ENCODE assay signal across 13 cellular contexts in the genomic region with DNA sequence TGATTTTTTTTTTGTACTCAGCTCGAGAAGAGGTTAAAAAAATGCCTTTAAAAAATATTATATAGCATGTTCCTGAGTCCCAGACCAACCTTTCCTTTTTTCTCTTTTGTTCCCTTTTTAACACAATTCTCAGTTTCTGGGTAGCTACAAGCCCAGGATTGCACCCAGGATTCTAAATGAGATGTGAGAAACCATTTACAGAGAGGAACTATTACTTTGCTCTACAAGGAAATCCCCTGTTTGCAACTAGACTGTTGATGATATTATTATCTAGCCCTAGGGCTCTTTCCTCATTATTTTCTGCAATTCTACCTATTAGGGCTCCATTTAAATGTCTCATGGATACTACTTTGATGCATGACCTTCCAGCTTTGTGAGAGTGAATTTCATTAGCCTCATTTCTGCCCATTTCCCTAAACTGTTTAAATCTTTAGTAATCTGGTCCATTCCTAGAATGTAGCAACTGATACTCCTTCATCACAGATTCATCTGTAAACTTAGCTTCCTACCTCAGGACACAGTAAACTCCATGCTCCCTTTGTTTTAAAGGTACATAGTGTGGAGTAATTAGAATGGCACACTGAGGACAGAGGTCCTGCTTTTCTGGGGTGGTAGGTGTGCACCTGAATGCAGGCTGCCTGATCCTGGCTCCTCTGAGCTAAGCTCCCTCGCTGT. TPM values are rescaled to one million over a fixed set of nuclear protein-coding genes. Genes with fewer than 3 reads are reported as not detected.
DNase-seq lines count a peak whose midpoint lies in the region; ATAC-seq and TF ChIP-seq lines count a peak whose summit lies in the region.
"Had no signal": no experiment of that assay in that cellular context is flagged by ENCODE, and none has a peak within 500 bp of the region (broad histone marks: within the 10 kb centered on the region; RNA-seq: fewer than 3 reads in every experiment).

No MANE protein-coding gene starts in this region.

- no peaks in the 10 kb centered on the region for H3K79me2 ChIP-seq in MM.1S (ENCODE audit: low read length)

- H3K27ac Mint-ChIP-seq in CD4-positive, CD25-positive, alpha-beta regulatory T cell = peak overlapping the region in 2 of 3 donors; percentile 70 to 75
- no peak overlapping the region for H3K27ac Mint-ChIP-seq in central memory CD8-positive, alpha-beta T cell (ENCODE audit: low read depth)

- H3K4me1 Mint-ChIP-seq in CD4-positive, CD25-positive, alpha-beta regulatory T cell = peaks cover 13 to 34% (median 25%) of the 10 kb centered on the region in 4 donors
- peaks cover 17% of the 10 kb centered on the region for H3K4me1 Mint-ChIP-seq in central memory CD8-positive, alpha-beta T cell

- H3K27me3 ChIP-seq in CD4-positive, CD25-positive, alpha-beta regulatory T cell (ENCODE audit: control insufficient read depth, insufficient read depth, low read length) = no peaks in the 10 kb centered on the region
- H3K27me3 ChIP-seq in MM.1S (replicated peaks; ENCODE audit: insufficient read depth, low read length) (no peaks in the 10 kb centered on the region), gastrocnemius medialis (no peaks in the 10 kb centered on the region)
- H3K27me3 ChIP-seq: stomach had no signal

- no peak for TF ChIP-seq CTCF in MM.1S (IDR thresholded peaks at IDR 0.05; ENCODE audit: low read length)
- TF ChIP-seq CTCF in gastrocnemius medialis (IDR thresholded peaks at IDR 0.05 in 4 of 5, conservative IDR thresholded peaks at IDR 0.05 in 1 of 5) = no peak

- DNase-seq in CD4-positive, CD25-positive, alpha-beta regulatory T cell = no peak
- DNase-seq in MM.1S = no peak
- no peak for DNase-seq in central memory CD8-positive, alpha-beta T cell (ENCODE audit: low spot score in 2 of 2)
- DNase-seq in middle frontal gyrus (ENCODE audit: extremely low spot score, low spot score) = no peak
- DNase-seq in gastrocnemius medialis = no peak
- no peak for DNase-seq in retina
- no peak for DNase-seq in activated CD4-positive, CD25-positive, alpha-beta regulatory T cell treated with anti-CD3 and anti-CD28 coated beads, Interleukin-2, amount 50 U/mL, for 72 hours
- DNase-seq: foreskin fibroblast, immature natural killer cell, stomach, SW 1271 had no signal

- no peaks in the 10 kb centered on the region for H3K9me3 ChIP-seq in CD4-positive, CD25-positive, alpha-beta regulatory T cell (ENCODE audit: control insufficient read depth in 2 of 2, low read length in 2 of 2)
- no peaks in the 10 kb centered on the region for H3K9me3 ChIP-seq in MM.1S (replicated peaks; ENCODE audit: insufficient read depth, low read length)
- no peaks in the 10 kb centered on the region for H3K9me3 ChIP-seq in gastrocnemius medialis
- H3K9me3 ChIP-seq: stomach had no signal

- intact Hi-C loops in gastrocnemius medialis (cut with DNase I; ENCODE audit: low total_unique reads) = loop anchor here (10.0 kb wide), 1 partner anchor 397 kb away; a partner anchor contains a TSS

- peaks cover 55% of the 10 kb centered on the region for H3F3A ChIP-seq in MM.1S (ENCODE audit: insufficient read depth, low read length)

- H3K4me1 ChIP-seq in CD4-positive, CD25-positive, alpha-beta regulatory T cell (ENCODE audit: control insufficient read depth, insufficient read depth, low read length, poor library complexity, severe bottlenecking) = peaks cover 26% of the 10 kb centered on the region
- H3K4me1 ChIP-seq in MM.1S (ENCODE audit: low read length) (peaks cover 51% of the 10 kb centered on the region), gastrocnemius medialis (no peaks in the 10 kb centered on the region)
- H3K4me1 ChIP-seq: stomach had no signal

- peak overlapping the region; percentile 60 for H3K4me3 ChIP-seq in CD4-positive, CD25-positive, alpha-beta regulatory T cell (ENCODE audit: low read depth, low read length)
- peak overlapping the region; percentile 48 for H3K4me3 ChIP-seq in MM.1S (ENCODE audit: low read length)
- H3K4me3 ChIP-seq in gastrocnemius medialis = no peak overlapping the region
- H3K4me3 ChIP-seq: stomach had no signal

- H3K27me3 Mint-ChIP-seq in CD4-positive, CD25-positive, alpha-beta regulatory T cell = peaks cover 6% of the 10 kb centered on the region
- no peaks in the 10 kb centered on the region for H3K27me3 Mint-ChIP-seq in central memory CD8-positive, alpha-beta T cell

- H3K9me2 ChIP-seq in MM.1S (replicated peaks; ENCODE audit: insufficient read depth, low read length) = no peaks in the 10 kb centered on the region

- no peak for ATAC-seq in CD4-positive, CD25-positive, alpha-beta regulatory T cell (ENCODE audit: low read depth in 2 of 2)
- ATAC-seq in GM18498 (IDR thresholded peaks at IDR 0.05; ENCODE audit: unreplicated experiment) (peak; percentile 24), gastrocnemius medialis (no peak)
- no peak for ATAC-seq in central memory CD8-positive, alpha-beta T cell (replicated peaks; ENCODE audit: extremely low read depth, poor library complexity, severe bottlenecking)

- in situ Hi-C loops in gastrocnemius medialis (cut with MboI; ENCODE audit: low sequenced_read_pairs in 4 of 4) = loop anchor here in 1 of 4 donors (10.0 kb wide), 1 partner anchor 167 kb away; no protein-coding TSS in a partner anchor

- no peaks in the 10 kb centered on the region for H3K9me3 Mint-ChIP-seq in CD4-positive, CD25-positive, alpha-beta regulatory T cell
- H3K9me3 Mint-ChIP-seq in central memory CD8-positive, alpha-beta T cell = no peaks in the 10 kb centered on the region
- H3K9me3 Mint-ChIP-seq: immature natural killer cell had no signal

- peak overlapping the region; percentile 47 for H3K27ac ChIP-seq in CD4-positive, CD25-positive, alpha-beta regulatory T cell (ENCODE audit: insufficient read depth, low read length, poor library complexity, severe bottlenecking)
- H3K27ac ChIP-seq in MM.1S (ENCODE audit: low read length) (peak overlapping the region; percentile 87), gastrocnemius medialis (no peak overlapping the region)
- H3K27ac ChIP-seq: HL-60, stomach had no signal

- TF ChIP-seq POLR2A in gastrocnemius medialis (IDR thresholded peaks at IDR 0.05) = no peak

- H3K4me2 ChIP-seq in MM.1S (ENCODE audit: low read depth, low read length) = peak overlapping the region; percentile 77

- peak overlapping the region; percentile 0 to 54 (median 22) for H3K4me3 Mint-ChIP-seq in CD4-positive, CD25-positive, alpha-beta regulatory T cell
- H3K4me3 Mint-ChIP-seq in central memory CD8-positive, alpha-beta T cell = peak overlapping the region; percentile 24

- H2AFZ ChIP-seq in MM.1S (ENCODE audit: low read length) = peak overlapping the region; percentile 32

- no peaks in the 10 kb centered on the region for H3K36me3 Mint-ChIP-seq in CD4-positive, CD25-positive, alpha-beta regulatory T cell
- H3K36me3 Mint-ChIP-seq in central memory CD8-positive, alpha-beta T cell (ENCODE audit: insufficient read depth) = no peaks in the 10 kb centered on the region
- H3K36me3 Mint-ChIP-seq: immature natural killer cell had no signal

- no peaks in the 10 kb centered on the region for H3K36me3 ChIP-seq in CD4-positive, CD25-positive, alpha-beta regulatory T cell (ENCODE audit: control insufficient read depth, insufficient read depth, low read length)
- H3K36me3 ChIP-seq in MM.1S (replicated peaks; ENCODE audit: insufficient read depth, low read length) = no peaks in the 10 kb centered on the region
- no peaks in the 10 kb centered on the region for H3K36me3 ChIP-seq in gastrocnemius medialis
- H3K36me3 ChIP-seq: stomach had no signal

- H3K9ac ChIP-seq in MM.1S (ENCODE audit: low read length) = peak overlapping the region; percentile 53

- no peaks in the 10 kb centered on the region for H4K20me1 ChIP-seq in MM.1S (ENCODE audit: insufficient read depth, low read length)

RNA-seq across cellular contexts. Expression of a gene that starts 7.1 kb away (rescaled TPM):
- total RNA-seq in CD4-positive, CD25-positive, alpha-beta regulatory T cell = 0.59 TPM
- under 1 TPM; 0.10 to 0.44 (median 0.17) TPM for polyA plus RNA-seq in CD4-positive, CD25-positive, alpha-beta regulatory T cell
- total RNA-seq in gastrocnemius medialis = under 1 TPM; 0.03 to 0.19 (median 0.07) TPM

RNA-seq across cellular contexts. Expression of a gene that starts 42.0 kb away (rescaled TPM):
- 25.9 TPM for total RNA-seq in CD4-positive, CD25-positive, alpha-beta regulatory T cell
- 10 to 100 TPM; 15.7 to 29.2 (median 24.0) TPM for polyA plus RNA-seq in CD4-positive, CD25-positive, alpha-beta regulatory T cell
- 10 to 100 TPM; 36.7 to 52.7 (median 39.5) TPM for total RNA-seq in gastrocnemius medialis

Comparison
In these comparisons a context has a peak if more than half of its experiments do, and no peak if none do; other contexts are left out.
1. H3K27ac ChIP-seq: peak in CD4-positive, CD25-positive, alpha-beta regulatory T cell (single experiment) and MM.1S (single experiment); none in gastrocnemius medialis (0 of 4).
2. H3K4me3 ChIP-seq: peak in CD4-positive, CD25-positive, alpha-beta regulatory T cell (single experiment) and MM.1S (single experiment); none in gastrocnemius medialis (0 of 4).